In genomic region chr19:18044825-18045304, GRCh38 we compare ENCODE assay signal across 1 cellular context.
A peak's percentile ranks its signal among the peaks of the same experiment; 100 is the strongest.
TF ChIP-seq lines count a peak whose summit lies in the region.

No MANE protein-coding gene starts in this region.

TF ChIP-seq in GM12878, 131 proteins besides CTCF, POLR2A, EP300 and RAD21 (continued from another document and continues in another):
- TF ChIP-seq REST (IDR thresholded peaks at IDR 0.05; ENCODE audit: low read depth, low read length) (no peak), BACH1 (IDR thresholded peaks at IDR 0.05; ENCODE audit: borderline replicate concordance) (peak; percentile 88; the same call in 1 of the 2 replicates), CBFB (IDR thresholded peaks at IDR 0.05; ENCODE audit: low read depth) (peak; percentile 89), CEBPZ (IDR thresholded peaks at IDR 0.05; ENCODE audit: low read depth, low read length) (no peak), NFIC (IDR thresholded peaks at IDR 0.05; ENCODE audit: low read depth, low read length) (peak; percentile 86), ZNF217 (IDR thresholded peaks at IDR 0.05) (peak; percentile 92; the same call in 1 of the 2 replicates), SIN3A (IDR thresholded peaks at IDR 0.05; ENCODE audit: low read depth, low read length) (no peak), GATAD2B (conservative IDR thresholded peaks at IDR 0.05; ENCODE audit: low read depth) (peak; percentile 93), CBX5 (IDR thresholded peaks at IDR 0.05; ENCODE audit: low read depth) (0 out of 2 replicates have a peak, but pooled peaks have one; percentile 65), RFX5 (IDR thresholded peaks at IDR 0.05; ENCODE audit: low read depth, low read length) (no peak), JUNB (IDR thresholded peaks at IDR 0.05) (peak; percentile 57), MTA3 (IDR thresholded peaks at IDR 0.05; ENCODE audit: borderline replicate concordance, low read length) (peak; percentile 90; the same call in 1 of the 2 replicates), WRNIP1 (IDR thresholded peaks at IDR 0.05; ENCODE audit: borderline replicate concordance, low read depth, low read length) (no peak), ATF2 (IDR thresholded peaks at IDR 0.05; ENCODE audit: low read length) (peak; percentile 65), TCF3 (IDR thresholded peaks at IDR 0.05; ENCODE audit: borderline replicate concordance, insufficient read depth, low read depth, low read length) (peak; percentile 73; the same call in 1 of the 2 replicates), CHD2 (IDR thresholded peaks at IDR 0.05; ENCODE audit: borderline replicate concordance, low read depth, low read length) (peak; percentile 80; the same call in 1 of the 2 replicates), HCFC1 (IDR thresholded peaks at IDR 0.05; ENCODE audit: low read length) (no peak), MEF2A (IDR thresholded peaks at IDR 0.05; ENCODE audit: insufficient read depth, low read depth, low read length) (peak; percentile 76), PRDM15 (CRISPR knock-in tag; IDR thresholded peaks at IDR 0.05) (no peak), STAT1 (conservative IDR thresholded peaks at IDR 0.05) (no peak), CHD4 (IDR thresholded peaks at IDR 0.05) (no peak), SKIL (IDR thresholded peaks at IDR 0.05; ENCODE audit: low read depth, poor library complexity, severe bottlenecking) (peak; percentile 97), SRF (IDR thresholded peaks at IDR 0.05; ENCODE audit: low read depth in 2 of 2, low read length in 2 of 2) (0 out of 4 replicates have a peak, but pooled peaks of 1 of the 2 experiments have one; percentile 18), NBN (IDR thresholded peaks at IDR 0.05) (peak; percentile 97), TAF1 (IDR thresholded peaks at IDR 0.05; ENCODE audit: borderline replicate concordance, low read depth, low read length) (no peak), ZNF384 (IDR thresholded peaks at IDR 0.05; ENCODE audit: borderline replicate concordance, low read depth, low read length) (no peak), STAT3 (IDR thresholded peaks at IDR 0.05; ENCODE audit: low read depth, low read length) (no peak), MAX (IDR thresholded peaks at IDR 0.05; ENCODE audit: low read depth, low read length) (no peak), IRF4 (IDR thresholded peaks at IDR 0.05; ENCODE audit: low read depth, low read length) (peak; percentile 98), YY1 (IDR thresholded peaks at IDR 0.05; ENCODE audit: low read depth, low read length) (no peak), ZBED1 (IDR thresholded peaks at IDR 0.05; ENCODE audit: borderline replicate concordance) (peak; percentile 71; the same call in 1 of the 2 replicates), SIX5 (IDR thresholded peaks at IDR 0.05; ENCODE audit: low read depth, low read length, severe bottlenecking) (no peak), POU2F2 (IDR thresholded peaks at IDR 0.05; ENCODE audit: borderline replicate concordance, low read depth, low read length) (peak; percentile 58; the same call in 1 of the 3 replicates), ZBTB40 (IDR thresholded peaks at IDR 0.05; ENCODE audit: borderline replicate concordance) (no peak), MYC (IDR thresholded peaks at IDR 0.05; ENCODE audit: insufficient read depth, insufficient read length, insufficient replicate concordance, low read length, severe bottlenecking) (no peak), PML (IDR thresholded peaks at IDR 0.05; ENCODE audit: low read length) (peak; percentile 21; the same call in 1 of the 2 replicates), NR2F1 (conservative IDR thresholded peaks at IDR 0.05) (peak; percentile 81), HDGF (IDR thresholded peaks at IDR 0.05) (peak; percentile 54; the same call in 1 of the 2 replicates), BCL3 (IDR thresholded peaks at IDR 0.05; ENCODE audit: borderline replicate concordance, insufficient read depth, low read depth, low read length, poor library complexity, severe bottlenecking) (peak; percentile 86), SMAD5 (IDR thresholded peaks at IDR 0.05; ENCODE audit: low read depth) (no peak), MYB (IDR thresholded peaks at IDR 0.05; ENCODE audit: borderline replicate concordance, low read depth, low read length) (no peak)
